ENCODE assay signal across 27 cellular contexts in genomic region chr13:103726808-103727207, GRCh38.
"Had no signal": no experiment of that assay in that cellular context is flagged by ENCODE, and none has a peak within 500 bp of the region (broad histone marks: within the 10 kb centered on the region; RNA-seq: fewer than 3 reads in every experiment).

No MANE protein-coding gene starts in this region.

- ATAC-seq: stimulated activated effector memory CD8-positive, alpha-beta T cell treated with anti-CD3 and anti-CD28 coated beads, Interleukin-12 subunit alpha, Interleukin-12 subunit beta, amount 100 ng/mL, for 72 hours; stimulated activated memory B cell treated with anti-CD40 and anti-IgM and Interleukin-4, amounts not matched to agents 10 μg/mL and 1 μg/mL and 100 μg/mL, for 72 hours; stimulated activated naive B cell treated with anti-CD40 and anti-IgM and Interleukin-4, amounts not matched to agents 10 μg/mL and 1 μg/mL and 100 μg/mL, for 72 hours; stimulated activated naive CD8-positive, alpha-beta T cell treated with anti-CD3 and anti-CD28 coated beads, Interleukin-15, amount 100 ng/mL, for 72 hours; stimulated activated naive CD8-positive, alpha-beta T cell treated with anti-CD3 and anti-CD28 coated beads, Interleukin-15, Interleukin-2, amounts not matched to agents 100 U/mL and 50 U/mL, for 24 hours; upper lobe of right lung had no signal

- DNase-seq: stimulated activated CD4-positive, alpha-beta T cell treated with anti-CD3 and anti-CD28 coated beads, Interleukin-2, amount 100 ng/mL, for 48 hours; stimulated activated CD4-positive, alpha-beta T cell treated with anti-CD3 and anti-CD28 coated beads, Interleukin-4, amount 100 ng/mL, for 1 hour; stimulated activated CD4-positive, alpha-beta T cell treated with anti-CD3 and anti-CD28 coated beads, Interleukin-4, amount 100 ng/mL, for 24 hours; stimulated activated CD4-positive, alpha-beta T cell treated with anti-CD3 and anti-CD28 coated beads, Interleukin-4, amount 100 ng/mL, for 4 hours; stimulated activated CD8-positive, alpha-beta memory T cell treated with anti-CD3 and anti-CD28 coated beads, Interleukin-4, amount 100 ng/mL, for 48 hours; stimulated activated naive B cell treated with anti-CD40 and anti-IgM and Interleukin-4, amounts not matched to agents 10 μg/mL and 1 μg/mL and 100 μg/mL, for 72 hours; stimulated activated naive CD4-positive, alpha-beta T cell; stimulated activated naive CD4-positive, alpha-beta T cell treated with Interleukin-2 at 50 U/mL for 16 hours; stimulated activated naive CD8-positive, alpha-beta T cell treated with anti-CD3 and anti-CD28 coated beads, Interleukin-15, amount 100 ng/mL, for 72 hours; stimulated activated naive CD8-positive, alpha-beta T cell treated with anti-CD3 and anti-CD28 coated beads, Interleukin-15, Interleukin-2, amounts not matched to agents 100 U/mL and 50 U/mL, for 24 hours; stomach; substantia nigra; testis; thyroid gland; tibial artery; transverse colon; trophoblast cell; upper lobe of left lung; upper lobe of right lung; uterus had no signal

- H3K4me1 ChIP-seq: stomach, suprapubic skin, testis, thyroid gland, tibial artery, tibial nerve, transverse colon, upper lobe of left lung, upper lobe of right lung, uterus, vagina had no signal

- H3K36me3 ChIP-seq: stomach, suprapubic skin, thoracic aorta, thyroid gland, tibial artery, tibial nerve, transverse colon, upper lobe of left lung, upper lobe of right lung, uterus, vagina had no signal

- FAIRE-seq: urothelium cell line had no signal

- H3K27ac ChIP-seq: stomach, suprapubic skin, testis, thoracic aorta, thyroid gland, tibial artery, tibial nerve, transverse colon, upper lobe of left lung, upper lobe of right lung, uterus, vagina had no signal

- H3K27me3 ChIP-seq: stomach, suprapubic skin, testis, thyroid gland, tibial artery, tibial nerve, transverse colon, upper lobe of left lung, upper lobe of right lung, uterus, vagina had no signal

- H3K9me3 ChIP-seq: suprapubic skin, testis, thoracic aorta, thyroid gland, tibial artery, tibial nerve, transverse colon, upper lobe of left lung, upper lobe of right lung, uterus, vagina had no signal

- H3K4me3 ChIP-seq: stomach, suprapubic skin, testis, thoracic aorta, thyroid gland, tibial artery, tibial nerve, transverse colon, upper lobe of left lung, upper lobe of right lung, uterus, vagina had no signal
